ENCODE assay signal across 21 cellular contexts in genomic region chr15:49436786-49437185, GRCh38. TPM values are rescaled to one million over a fixed set of nuclear protein-coding genes. Genes with fewer than 3 reads are reported as not detected.
DNase-seq lines count a peak whose midpoint lies in the region; ATAC-seq, FAIRE-seq and TF ChIP-seq lines count a peak whose summit lies in the region.
"Had no signal": no experiment of that assay in that cellular context is flagged by ENCODE, and none has a peak within 500 bp of the region (broad histone marks: within the 10 kb centered on the region; RNA-seq: fewer than 3 reads in every experiment).

No MANE protein-coding gene starts in this region.

- H3K36me3 ChIP-seq in SJCRH30 (peaks cover 29% of the 10 kb centered on the region; the same call in 1 of the 2 replicates), pancreas (no peaks in the 10 kb centered on the region), transverse colon (no peaks in the 10 kb centered on the region), PC-3 (ENCODE audit: low read depth, low read length) (no peaks in the 10 kb centered on the region)
- H3K36me3 ChIP-seq in CD8-positive, alpha-beta T cell (ENCODE audit: insufficient read depth, low read length) = no peaks in the 10 kb centered on the region

- intact Hi-C loops in pancreas (cut with DNase I) = no loop called here
- intact Hi-C loops in transverse colon (cut with DNase I; ENCODE audit: low total_unique reads) = no loop called here
- intact Hi-C loops in PC-3 (cut with micrococcal nuclease) = no loop called here
- intact Hi-C loops in CD8-positive, alpha-beta T cell (cut with DNase I, micrococcal nuclease) = no loop called here

- no peak for DNase-seq in SJCRH30
- peak; percentile 68 for DNase-seq in fibroblast of gingiva (ENCODE audit: low read depth)
- no peak for DNase-seq in pancreas
- DNase-seq in transverse colon = no peak
- DNase-seq in PC-3 = no peak
- DNase-seq in CD8-positive, alpha-beta T cell = no peak
- DNase-seq in RPMI8226 = no peak
- DNase-seq in chondrocyte (ENCODE audit: low spot score) = no peak
- DNase-seq: CD4-positive, alpha-beta T cell; NCI-H1694 treated with DMSO at 0.1 percent for 48 hours; NCI-H2081 treated with DMSO at 0.1 percent for 48 hours; NCI-H446; NCI-H526; OCI-M1; Right ventricle myocardium superior had no signal

- H3K4me3 ChIP-seq in SJCRH30 = no peak overlapping the region
- H3K4me3 ChIP-seq in pancreas = no peak overlapping the region
- no peak overlapping the region for H3K4me3 ChIP-seq in transverse colon
- H3K4me3 ChIP-seq in PC-3 (ENCODE audit: low read length) = no peak overlapping the region
- H3K4me3 ChIP-seq in CD8-positive, alpha-beta T cell (ENCODE audit: low read depth, low read length) = no peak overlapping the region

- H3K27me3 Mint-ChIP-seq in CD8-positive, alpha-beta T cell (ENCODE audit: low read depth) = peaks cover 2% of the 10 kb centered on the region
- H3K27me3 Mint-ChIP-seq in chondrocyte (ENCODE audit: low read depth) = no peaks in the 10 kb centered on the region
- H3K27me3 Mint-ChIP-seq: CD4-positive, alpha-beta T cell; IgD-negative memory B cell had no signal

- H3K4me2 ChIP-seq in PC-3 (ENCODE audit: low read length) = no peak overlapping the region

- no peak overlapping the region for H3K27ac Mint-ChIP-seq in CD8-positive, alpha-beta T cell
- H3K27ac Mint-ChIP-seq in chondrocyte (ENCODE audit: unreplicated experiment) = no peak overlapping the region
- H3K27ac Mint-ChIP-seq: CD4-positive, alpha-beta T cell; IgD-negative memory B cell had no signal

- no peaks in the 10 kb centered on the region for H3F3A ChIP-seq in PC-3 (ENCODE audit: low read length, unreplicated experiment)

- no peak for TF ChIP-seq EP300 in transverse colon (IDR thresholded peaks at IDR 0.05; ENCODE audit: low read depth)

- H3K9me3 ChIP-seq in SJCRH30 (replicated peaks) (no peaks in the 10 kb centered on the region), pancreas (no peaks in the 10 kb centered on the region), transverse colon (no peaks in the 10 kb centered on the region), PC-3 (ENCODE audit: low read length) (no peaks in the 10 kb centered on the region)
- no peaks in the 10 kb centered on the region for H3K9me3 ChIP-seq in CD8-positive, alpha-beta T cell (ENCODE audit: low read length)

- no peaks in the 10 kb centered on the region for H3K9me3 Mint-ChIP-seq in CD8-positive, alpha-beta T cell
- peaks cover 2% of the 10 kb centered on the region for H3K9me3 Mint-ChIP-seq in chondrocyte (ENCODE audit: low read depth)
- H3K9me3 Mint-ChIP-seq: CD4-positive, alpha-beta T cell; IgD-negative memory B cell had no signal

- TF ChIP-seq CTCF in pancreas (IDR thresholded peaks at IDR 0.05) = no peak
- TF ChIP-seq CTCF in transverse colon (IDR thresholded peaks at IDR 0.05) = no peak
- no peak for TF ChIP-seq CTCF in PC-3 (conservative IDR thresholded peaks at IDR 0.05; ENCODE audit: low read depth, low read length)
- no peak for TF ChIP-seq CTCF in CD8-positive, alpha-beta T cell (IDR thresholded peaks at IDR 0.05)
- TF ChIP-seq CTCF in chondrocyte (IDR thresholded peaks at IDR 0.05) = no peak

- H3K9me2 ChIP-seq in PC-3 (replicated peaks; ENCODE audit: low read length) = no peaks in the 10 kb centered on the region

- no peak for TF ChIP-seq POLR2A in transverse colon (IDR thresholded peaks at IDR 0.05)

- H3K4me1 Mint-ChIP-seq in CD8-positive, alpha-beta T cell (ENCODE audit: low read depth) = peaks cover 7% of the 10 kb centered on the region
- peaks cover 45% of the 10 kb centered on the region for H3K4me1 Mint-ChIP-seq in chondrocyte (ENCODE audit: low read depth)

- BruUV-seq in PC-3 (replicated peaks; lab: Mats Ljungman, UMichigan) = no TSS peak

- no peak overlapping the region for H2AFZ ChIP-seq in PC-3 (ENCODE audit: low read length)

- no peaks in the 10 kb centered on the region for H3K79me2 ChIP-seq in PC-3 (ENCODE audit: low read length)

- FAIRE-seq in pancreas (lab: Jason Lieb, UNC) = peak; percentile 39
- FAIRE-seq: G401.6, H1, HTR-8/SVneo had no signal

- H3K9ac ChIP-seq in PC-3 (ENCODE audit: low read length) = no peak overlapping the region

- POLR2A ChIA-PET in PC-3 (lab: Charles Lee; ENCODE audit: unreplicated experiment) = no interaction called here
- POLR2A ChIA-PET in CD8-positive, alpha-beta T cell (lab: Charles Lee) = no interaction called here

- H3K27me3 ChIP-seq in SJCRH30 (no peaks in the 10 kb centered on the region), pancreas (no peaks in the 10 kb centered on the region), transverse colon (no peaks in the 10 kb centered on the region), PC-3 (ENCODE audit: low read length) (no peaks in the 10 kb centered on the region)
- no peaks in the 10 kb centered on the region for H3K27me3 ChIP-seq in CD8-positive, alpha-beta T cell (ENCODE audit: insufficient read depth, low read length)

- no peak overlapping the region for H3K4me3 Mint-ChIP-seq in CD8-positive, alpha-beta T cell
- no peak overlapping the region for H3K4me3 Mint-ChIP-seq in chondrocyte (ENCODE audit: unreplicated experiment)
- H3K4me3 Mint-ChIP-seq: CD4-positive, alpha-beta T cell; IgD-negative memory B cell had no signal

- in situ Hi-C loops in transverse colon (cut with MboI; ENCODE audit: low pct_ligation_motif_present in 1 of 4, low pct_unique_long_range_greater_than_20kb in 1 of 4, low sequenced_read_pairs in 3 of 4) = no loop called here

- WGBS in pancreas, 2 donors = 91 to 97% methylated on average over 2 of the region's 2 CpGs
- 64 to 68% methylated on average over 2 of the region's 2 CpGs for WGBS in transverse colon (ENCODE audit: low coverage in 1 of 2), 2 donors

- peak overlapping the region; percentile 94 for H3K27ac ChIP-seq in SJCRH30
- no peak overlapping the region for H3K27ac ChIP-seq in pancreas
- H3K27ac ChIP-seq in transverse colon = peak overlapping the region; percentile 15 to 72 (median 50)
- H3K27ac ChIP-seq in PC-3 (ENCODE audit: low read length) = no peak overlapping the region
- H3K27ac ChIP-seq in CD8-positive, alpha-beta T cell (ENCODE audit: low read depth, low read length) = no peak overlapping the region

- ATAC-seq in pancreas = no peak
- ATAC-seq in PC-3 = no peak
- ATAC-seq in CD8-positive, alpha-beta T cell = no peak
- ATAC-seq: HCT116 had no signal

- H3K36me3 Mint-ChIP-seq in CD8-positive, alpha-beta T cell = no peaks in the 10 kb centered on the region
- H3K36me3 Mint-ChIP-seq in chondrocyte (ENCODE audit: low read depth) = no peaks in the 10 kb centered on the region
- H3K36me3 Mint-ChIP-seq: IgD-negative memory B cell had no signal

- H3K4me1 ChIP-seq in SJCRH30 (peaks cover 74% of the 10 kb centered on the region), pancreas (peaks cover 0 to 5% (median 0%) of the 10 kb centered on the region in 3 donors), transverse colon (peaks cover 0 to 30% (median 5%) of the 10 kb centered on the region in 4 donors), PC-3 (ENCODE audit: insufficient read depth, low read length) (peaks cover 8% of the 10 kb centered on the region)
- no peaks in the 10 kb centered on the region for H3K4me1 ChIP-seq in CD8-positive, alpha-beta T cell (ENCODE audit: insufficient read depth, low read length)

- CTCF ChIA-PET in PC-3 (lab: Charles Lee) = no interaction called here
- CTCF ChIA-PET in CD8-positive, alpha-beta T cell (lab: Charles Lee) = interaction anchor here (0.9 kb wide), 1 partner anchor 35 kb away, joined by 4 read pairs; no protein-coding TSS in a partner anchor

- no peaks in the 10 kb centered on the region for H4K20me1 ChIP-seq in PC-3 (ENCODE audit: low read length)

RNA-seq across cellular contexts. Expression of gene FGF7, which starts 13.7 kb away (rescaled TPM):
- total RNA-seq in SJCRH30 (2014; rRNA removed; shearing (Covaris generic)) = 28.8 and 31.2 TPM in 2 replicates
- total RNA-seq in pancreas (10 to 100 TPM in 1 of 6 donors, 1 to 10 TPM in 5; 1.2 to 14.4 (median 3.9) TPM), transverse colon (10 to 100 TPM; 11.2 to 18.6 (median 17.9) TPM), PC-3 (2014; rRNA removed) (not detected in 2 replicates), chondrocyte (1.1 TPM in 1 of 3 replicates, not detected in the others)
- polyA plus RNA-seq in pancreas = 1 to 10 TPM; 3.6 to 6.5 TPM
- not detected for total RNA-seq in CD8-positive, alpha-beta T cell
- total RNA-seq: A673; CD4-positive, alpha-beta T cell; H1 had no signal
- polyA plus RNA-seq: H1, IgD-negative memory B cell had no signal

Comparison
In these comparisons a context has a peak if more than half of its experiments do, and no peak if none do; other contexts are left out.
1. H3K27ac ChIP-seq: peak in SJCRH30 (single experiment) and transverse colon (4 of 4); none in pancreas (0 of 4), PC-3 (single experiment) and CD8-positive, alpha-beta T cell (single experiment).